In the genomic region with DNA sequence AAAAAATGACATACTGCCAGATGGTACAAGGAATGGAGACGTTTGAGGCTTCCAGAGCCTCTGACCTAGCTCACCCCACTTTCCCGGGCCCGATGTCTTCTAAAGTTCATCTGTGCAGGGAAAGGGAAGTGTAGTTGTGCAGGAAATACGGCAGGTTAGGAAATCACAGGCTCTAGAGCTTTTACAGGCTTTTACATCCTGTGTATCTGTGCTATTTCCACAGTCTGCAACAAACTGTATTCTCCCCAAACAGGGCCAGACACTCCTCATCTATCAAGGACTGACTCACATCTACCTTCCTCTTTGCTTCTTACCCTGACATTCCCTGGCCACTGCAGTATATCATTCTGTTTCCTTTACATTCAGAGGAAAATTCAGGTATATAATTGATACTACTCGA, we compare ENCODE assay signal across 15 cellular contexts.
DNase-seq lines count a peak whose midpoint lies in the region; ATAC-seq and TF ChIP-seq lines count a peak whose summit lies in the region.
"Had no signal": no experiment of that assay in that cellular context is flagged by ENCODE, and none has a peak within 500 bp of the region (broad histone marks: within the 10 kb centered on the region; RNA-seq: fewer than 3 reads in every experiment).

No MANE protein-coding gene starts in this region.

- peak; percentile 15 for DNase-seq in HCEC 1CT
- DNase-seq in NOMO-1 (lab: John Stamatoyannopoulos, UW; ENCODE audit: unreplicated experiment in 2 of 2) = peak; percentile 58 to 63
- DNase-seq in dermis blood vessel endothelial cell = peak; percentile 43
- DNase-seq in osteoblast (ENCODE audit: insufficient read length, low spot score, missing footprints) = no peak
- DNase-seq in cerebellum (ENCODE audit: low spot score) = no peak
- no peak for DNase-seq in NCI-H446 (lab: John Stamatoyannopoulos, UW)
- no peak for DNase-seq in NCI-H226
- DNase-seq: activated CD4-positive, alpha-beta T cell treated with anti-CD3 and anti-CD28 coated beads for 1 hour; activated gamma-delta T cell; NCI-H1694 treated with DMSO at 0.1 percent for 48 hours; NCI-H446 treated with DMSO at 0.1 percent for 48 hours; SJCRH30; T-helper 9 cell had no signal

- H3K27me3 ChIP-seq in osteoblast (ENCODE audit: insufficient read depth, low read length) = no peaks in the 10 kb centered on the region

- no peaks in the 10 kb centered on the region for H4K20me1 ChIP-seq in osteoblast (ENCODE audit: insufficient read depth, low read length)

- no peak overlapping the region for H3K4me2 ChIP-seq in osteoblast (ENCODE audit: insufficient read depth, low read length)
- H3K4me2 ChIP-seq: hepatocyte had no signal

- H3K27ac ChIP-seq in osteoblast (ENCODE audit: low read depth, low read length) = no peak overlapping the region
- H3K27ac ChIP-seq: hepatocyte, SJCRH30 had no signal

- no peak overlapping the region for H3K4me3 ChIP-seq in osteoblast (ENCODE audit: insufficient read depth, low read length)
- H3K4me3 ChIP-seq: hepatocyte, SJCRH30 had no signal

- peak overlapping the region; percentile 76 for H2AFZ ChIP-seq in osteoblast (ENCODE audit: low read length)
- H2AFZ ChIP-seq: hepatocyte had no signal

- no peak for ATAC-seq in HG02938 (IDR thresholded peaks at IDR 0.05; ENCODE audit: unreplicated experiment)

- TF ChIP-seq CTCF in osteoblast (IDR thresholded peaks at IDR 0.05; ENCODE audit: extremely low read depth, low read depth, low read length) = no peak

- peaks cover 4% of the 10 kb centered on the region for H3K9me3 ChIP-seq in osteoblast (ENCODE audit: low read depth, low read length)
- H3K9me3 ChIP-seq: SJCRH30 had no signal

- H3K4me1 ChIP-seq in osteoblast (ENCODE audit: insufficient read depth, low read length) = peaks cover 27% of the 10 kb centered on the region

- no peaks in the 10 kb centered on the region for H3K79me2 ChIP-seq in osteoblast (ENCODE audit: insufficient read depth, low read length)
- H3K79me2 ChIP-seq: hepatocyte had no signal

- H3K36me3 ChIP-seq in osteoblast (ENCODE audit: insufficient read depth, low read length) = no peaks in the 10 kb centered on the region
- H3K36me3 ChIP-seq: SJCRH30 had no signal

Comparison
In these comparisons a context has a peak if more than half of its experiments do, and no peak if none do; other contexts are left out.
1. DNase-seq: peak in HCEC 1CT (single experiment), NOMO-1 (2 of 2) and dermis blood vessel endothelial cell (single experiment); none in osteoblast (single experiment), cerebellum (single experiment), NCI-H446 (0 of 2) and NCI-H226 (single experiment).